Comparison of ENCODE assay signal across 12 cellular contexts in genomic region chr22:36236338-36237319, GRCh38. TPM values are rescaled to one million over a fixed set of nuclear protein-coding genes. Genes with fewer than 3 reads are reported as not detected.
DNase-seq lines count a peak whose midpoint lies in the region; ATAC-seq, FAIRE-seq and TF ChIP-seq lines count a peak whose summit lies in the region.
"Had no signal": no experiment of that assay in that cellular context is flagged by ENCODE, and none has a peak within 500 bp of the region (broad histone marks: within the 10 kb centered on the region; RNA-seq: fewer than 3 reads in every experiment).

No MANE protein-coding gene starts in this region.

- H3K4me3 Mint-ChIP-seq in activated naive CD4-positive, alpha-beta T cell treated with anti-CD3 and anti-CD28 coated beads, Interleukin-2, amount 50 U/mL, for 24 hours, result peak overlapping the region; percentile 97
- H3K4me3 Mint-ChIP-seq in mesothelial cell of epicardium, result peak overlapping the region; percentile 94

- H3K36me3 Mint-ChIP-seq in activated naive CD4-positive, alpha-beta T cell treated with anti-CD3 and anti-CD28 coated beads, Interleukin-2, amount 50 U/mL, for 24 hours, result peaks cover 34% of the 10 kb centered on the region
- peaks cover 25% of the 10 kb centered on the region for H3K36me3 Mint-ChIP-seq in mesothelial cell of epicardium

- FAIRE-seq in GM12878 (lab: Jason Lieb, UNC), result no peak
- FAIRE-seq: GM18507 had no signal

- TF ChIP-seq CTCF in GM12878 (IDR thresholded peaks at IDR 0.05 in 2 of 3, conservative IDR thresholded peaks at IDR 0.05 in 1 of 3; ENCODE audit: control insufficient read depth in 2 of 3, extremely low read depth in 1 of 3, insufficient read depth in 1 of 3, low read depth in 3 of 3, low read length in 3 of 3) (no peak), mesothelial cell of epicardium (IDR thresholded peaks at IDR 0.05; ENCODE audit: unreplicated experiment) (no peak), upper lobe of right lung (IDR thresholded peaks at IDR 0.05) (no peak), tibial artery (IDR thresholded peaks at IDR 0.05) (no peak)

- H3K27me3 ChIP-seq in GM12878 (replicated peaks in 1 of 2; ENCODE audit: control insufficient read depth in 2 of 2, insufficient read depth in 2 of 2, low read length in 1 of 2), result no peaks in the 10 kb centered on the region
- H3K27me3 ChIP-seq in upper lobe of right lung, result no peaks in the 10 kb centered on the region
- no peaks in the 10 kb centered on the region for H3K27me3 ChIP-seq in tibial artery

- H3K27ac ChIP-seq in GM12878 (ENCODE audit: control insufficient read depth, insufficient read depth) (no peak overlapping the region), upper lobe of right lung (peak overlapping the region; percentile 90), tibial artery (peak overlapping the region in 1 of 2 donors; percentile 87)
- H3K27ac ChIP-seq: HL-60 had no signal

- H3K9ac ChIP-seq in GM12878 (ENCODE audit: control insufficient read depth, insufficient read depth, low read length), result peak overlapping the region; percentile 65

- peak overlapping the region; percentile 91 for H3K27ac Mint-ChIP-seq in activated naive CD4-positive, alpha-beta T cell treated with anti-CD3 and anti-CD28 coated beads, Interleukin-2, amount 50 U/mL, for 24 hours
- H3K27ac Mint-ChIP-seq in mesothelial cell of epicardium, result peak overlapping the region; percentile 41

- ATAC-seq in GM12878 (no peak), upper lobe of right lung (no peak)

- H3K4me1 ChIP-seq in GM12878 (ENCODE audit: control insufficient read depth, insufficient read depth, low read length) (peaks cover 31% of the 10 kb centered on the region), upper lobe of right lung (peaks cover 48% of the 10 kb centered on the region), tibial artery (peaks cover 0 to 47% (median 27%) of the 10 kb centered on the region in 4 donors)

- H3K36me3 ChIP-seq in GM12878 (ENCODE audit: control insufficient read depth in 2 of 2, insufficient read depth in 2 of 2, low read length in 1 of 2) (peaks cover 3 to 19% of the 10 kb centered on the region in 2 experiments; a peak in 3 of 4 replicates), upper lobe of right lung (peaks cover 22% of the 10 kb centered on the region), tibial artery (peaks cover 13 to 36% (median 22%) of the 10 kb centered on the region in 3 donors)

- RAD21 ChIA-PET in GM12878 (lab: Charles Lee; ENCODE audit: unreplicated experiment), result interaction anchor here (0.6 to 4.7 kb wide), 5 partner anchors 13 to 76 kb away, joined by 3 to 100 read pairs (median 3); partner anchors contain the start of genes APOL1 and APOL3

- no peak for DNase-seq in activated naive CD4-positive, alpha-beta T cell treated with anti-CD3 and anti-CD28 coated beads, Interleukin-2, amount 50 U/mL, for 16 hours
- no peak for DNase-seq in GM12878 (ENCODE audit: low read depth, low spot score)
- no peak for DNase-seq in mesothelial cell of epicardium (ENCODE audit: low spot score in 2 of 2, unreplicated experiment in 2 of 2)
- no peak for DNase-seq in upper lobe of right lung
- DNase-seq in tibial artery, result no peak
- no peak for DNase-seq in A172 (ENCODE audit: low spot score)
- no peak for DNase-seq in CD1c-positive myeloid dendritic cell (ENCODE audit: extremely low spot score)
- DNase-seq: GOT3, NCI-H2081 had no signal

- peak overlapping the region; percentile 88 for H3K4me2 ChIP-seq in GM12878 (ENCODE audit: control insufficient read depth, insufficient read depth)

- CTCF ChIA-PET in GM12878 (lab: Yijun Ruan, JAX), result interaction anchor here (0.6 to 8.0 kb wide), 11 partner anchors 9 to 250 kb away, joined by 3 to 153 read pairs (median 6); partner anchors contain the start of gene APOL1

- H3K79me2 ChIP-seq in GM12878 (ENCODE audit: control insufficient read depth, insufficient read depth, low read length), result peaks cover 43% of the 10 kb centered on the region

- no peaks in the 10 kb centered on the region; the same call in 2 of the 3 replicates for H3K9me3 ChIP-seq in GM12878 (replicated peaks; ENCODE audit: control insufficient read depth, insufficient read depth, low read length)
- no peaks in the 10 kb centered on the region for H3K9me3 ChIP-seq in upper lobe of right lung
- no peaks in the 10 kb centered on the region for H3K9me3 ChIP-seq in tibial artery

- intact Hi-C loops in GM12878 (cut with micrococcal nuclease; ENCODE audit: unreplicated experiment), result loop anchor here (5.0 kb wide), 1 partner anchor 41 kb away; no protein-coding TSS in a partner anchor
- intact Hi-C loops in upper lobe of right lung (cut with DNase I), result no loop called here
- intact Hi-C loops in tibial artery (cut with DNase I; ENCODE audit: low total_unique reads), result no loop called here

- no peak for TF ChIP-seq EP300 in GM12878 (IDR thresholded peaks at IDR 0.05; ENCODE audit: borderline replicate concordance in 1 of 2, control insufficient read depth in 1 of 2, low read depth in 2 of 2, low read length in 2 of 2)

- no TSS peak for BruUV-seq in GM12878 (replicated peaks; lab: Mats Ljungman, UMichigan)

- TF ChIP-seq POLR2A in GM12878 (IDR thresholded peaks at IDR 0.05; ENCODE audit: low read depth, low read length), result no peak

- 93% methylated on average over 14 of the region's 14 CpGs for WGBS in GM12878 (ENCODE audit: insufficient coverage, insufficient replicate concordance, low lambda C conversion rate, missing lambda C conversion rate)

- in situ Hi-C loops in GM12878 (cut with MboI), result no loop called here

- H3K4me3 ChIP-seq in GM12878 (peak overlapping the region; percentile 96; the same call in 1 of the 2 replicates), upper lobe of right lung (peak overlapping the region; percentile 69), tibial artery (peak overlapping the region in 1 of 2 donors; percentile 60)

- no peaks in the 10 kb centered on the region for H3K27me3 Mint-ChIP-seq in activated naive CD4-positive, alpha-beta T cell treated with anti-CD3 and anti-CD28 coated beads, Interleukin-2, amount 50 U/mL, for 24 hours
- no peaks in the 10 kb centered on the region for H3K27me3 Mint-ChIP-seq in mesothelial cell of epicardium (ENCODE audit: low read depth)

- POLR2A ChIA-PET in GM12878 (lab: Charles Lee), result interaction anchor here (0.6 to 7.7 kb wide), 3 partner anchors 9 to 28 kb away, joined by 3 to 99 read pairs (median 3); partner anchors contain the start of gene APOL1

- no peaks in the 10 kb centered on the region for H4K20me1 ChIP-seq in GM12878 (ENCODE audit: control insufficient read depth, insufficient read depth)

- peaks cover 58% of the 10 kb centered on the region for H3K4me1 Mint-ChIP-seq in activated naive CD4-positive, alpha-beta T cell treated with anti-CD3 and anti-CD28 coated beads, Interleukin-2, amount 50 U/mL, for 24 hours
- H3K4me1 Mint-ChIP-seq in mesothelial cell of epicardium, result peaks cover 64% of the 10 kb centered on the region

- H2AFZ ChIP-seq in GM12878 (ENCODE audit: control insufficient read depth, low read depth, low read length), result no peak overlapping the region

- no peaks in the 10 kb centered on the region for H3K9me3 Mint-ChIP-seq in activated naive CD4-positive, alpha-beta T cell treated with anti-CD3 and anti-CD28 coated beads, Interleukin-2, amount 50 U/mL, for 24 hours
- peaks cover 10% of the 10 kb centered on the region for H3K9me3 Mint-ChIP-seq in mesothelial cell of epicardium

- TF ChIP-seq RAD21 in GM12878 (IDR thresholded peaks at IDR 0.05; ENCODE audit: insufficient read depth, low read depth, low read length), result no peak

- SMC1A ChIA-PET in GM12878 (lab: Charles Lee; ENCODE audit: uncharacterized antibody, unreplicated experiment), result interaction anchor here (0.6 to 9.5 kb wide), 12 partner anchors 7 to 42 kb away, joined by 3 to 165 read pairs (median 7); partner anchors contain the start of gene APOL1

RNA-seq across cellular contexts. Expression of gene APOL2, which starts 2.7 kb away (rescaled TPM):
- 49.8 and 51.5 TPM in 2 replicates for total RNA-seq in GM12878 (2013; cell fraction: nucleolus; rRNA removed)
- total RNA-seq in GM12878 (2014; rRNA removed), result 25.1 and 26.6 TPM in 2 replicates
- total RNA-seq in GM12878 (2014; rRNA removed; fragmentation: Illumina TruSeq; extraction: Trizol), result 27.0 and 27.3 TPM in 2 replicates
- total RNA-seq in GM12878 (2021), result 29.0 and 32.9 TPM in 2 replicates
- 33.3 TPM for polyA plus RNA-seq in GM12878 (2011; ENCODE audit: low read depth)
- 32.6 and 39.9 TPM in 2 replicates for polyA plus RNA-seq in GM12878 (2011; rRNA removed)
- polyA plus RNA-seq in GM12878 (2011; cell fraction: cytosol; rRNA removed), result 46.3 and 57.5 TPM in 2 replicates
- polyA plus RNA-seq in GM12878 (2011; cell fraction: nucleus; rRNA removed), result 60.3 and 68.3 TPM in 2 replicates
- 50.1 and 55.3 TPM in 2 replicates for polyA plus RNA-seq in GM12878 (2012)
- 22.3 and 24.9 TPM in 2 replicates for polyA plus RNA-seq in GM12878 (2014; fragmentation: Illumina TruSeq; extraction: Trizol)
- 10 to 100 TPM in 1 of 2 experiments, 1 to 10 TPM in 1; 4.4 to 14.7 TPM for polyA plus RNA-seq in GM12878 (2014; fragmentation: Nextera tagmentation; extraction: Ambion mirVana)
- 26.9 and 27.4 TPM in 2 replicates for polyA plus RNA-seq in GM12878 (2014; rRNA removed)
- 10 to 100 TPM; 12.3 to 13.7 TPM for polyA plus RNA-seq in GM12878 (2016; fragmentation: Nextera tagmentation; extraction: Ambion mirVana)
- polyA minus RNA-seq in GM12878 (2011; rRNA and poly(A)+ RNA removed), result 65.0 and 103 TPM in 2 replicates
- polyA minus RNA-seq in GM12878 (2011; cell fraction: cytosol; rRNA and poly(A)+ RNA removed), result 17.5 and 18.0 TPM in 2 replicates
- 14.6 and 21.5 TPM in 2 replicates for polyA minus RNA-seq in GM12878 (2011; cell fraction: nucleus; rRNA and poly(A)+ RNA removed)
- 55.5 to 59.4 TPM (median 56.1 TPM) in 3 replicates for total RNA-seq in mesothelial cell of epicardium
- total RNA-seq in upper lobe of right lung, result 51.6 TPM
- total RNA-seq in A172 (2014; rRNA removed; shearing (Covaris generic)), result 43.7 and 46.9 TPM in 2 replicates

RNA-seq across cellular contexts. Expression of gene APOL1, which starts 16.3 kb away (rescaled TPM):
- total RNA-seq in GM12878 (2013; cell fraction: nucleolus; rRNA removed), result 27.2 and 29.3 TPM in 2 replicates
- 13.7 and 14.4 TPM in 2 replicates for total RNA-seq in GM12878 (2014; rRNA removed)
- 12.6 and 13.1 TPM in 2 replicates for total RNA-seq in GM12878 (2014; rRNA removed; fragmentation: Illumina TruSeq; extraction: Trizol)
- total RNA-seq in GM12878 (2021), result 27.4 and 28.6 TPM in 2 replicates
- polyA plus RNA-seq in GM12878 (2011; ENCODE audit: low read depth), result 63.5 TPM
- polyA plus RNA-seq in GM12878 (2011; rRNA removed), result 27.2 and 42.0 TPM in 2 replicates
- 38.4 and 39.9 TPM in 2 replicates for polyA plus RNA-seq in GM12878 (2011; cell fraction: cytosol; rRNA removed)
- 65.7 and 104 TPM in 2 replicates for polyA plus RNA-seq in GM12878 (2011; cell fraction: nucleus; rRNA removed)
- polyA plus RNA-seq in GM12878 (2012), result 68.7 and 73.3 TPM in 2 replicates
- polyA plus RNA-seq in GM12878 (2014; fragmentation: Illumina TruSeq; extraction: Trizol), result 20.6 and 25.3 TPM in 2 replicates
- polyA plus RNA-seq in GM12878 (2014; fragmentation: Nextera tagmentation; extraction: Ambion mirVana), result 10 to 100 TPM in 1 of 2 experiments, 1 to 10 TPM in 1; 9.0 to 10.7 TPM
- polyA plus RNA-seq in GM12878 (2014; rRNA removed), result 18.3 and 18.7 TPM in 2 replicates
- 10 to 100 TPM; 17.2 to 18.0 TPM for polyA plus RNA-seq in GM12878 (2016; fragmentation: Nextera tagmentation; extraction: Ambion mirVana)
- 33.8 and 34.1 TPM in 2 replicates for polyA minus RNA-seq in GM12878 (2011; rRNA and poly(A)+ RNA removed)
- polyA minus RNA-seq in GM12878 (2011; cell fraction: cytosol; rRNA and poly(A)+ RNA removed), result 11.8 and 16.4 TPM in 2 replicates
- polyA minus RNA-seq in GM12878 (2011; cell fraction: nucleus; rRNA and poly(A)+ RNA removed), result 15.2 and 21.3 TPM in 2 replicates
- total RNA-seq in mesothelial cell of epicardium, result 1.7 to 1.9 TPM (median 1.7 TPM) in 3 replicates
- 92.8 TPM for total RNA-seq in upper lobe of right lung
- total RNA-seq in A172 (2014; rRNA removed; shearing (Covaris generic)), result 10.7 and 12.1 TPM in 2 replicates

RNA-seq across cellular contexts. Expression of gene APOL4, which starts 35.0 kb away (rescaled TPM):
- total RNA-seq in GM12878 (2013; cell fraction: nucleolus; rRNA removed), result not detected in 2 replicates
- total RNA-seq in GM12878 (2014; rRNA removed) (not detected in 2 replicates), GM12878 (2014; rRNA removed; fragmentation: Illumina TruSeq; extraction: Trizol) (not detected in 2 replicates), GM12878 (2021) (0.13 TPM in 1 of 2 replicates, not detected in the other), mesothelial cell of epicardium (15.0 to 16.4 TPM (median 15.9 TPM) in 3 replicates), upper lobe of right lung (14.3 TPM)
- 0.09 TPM for polyA plus RNA-seq in GM12878 (2011; ENCODE audit: low read depth)
- polyA plus RNA-seq in GM12878 (2011; rRNA removed) (not detected in 2 replicates), GM12878 (2014; fragmentation: Illumina TruSeq; extraction: Trizol) (0.13 and 0.24 TPM in 2 replicates), GM12878 (2014; fragmentation: Nextera tagmentation; extraction: Ambion mirVana) (not detected), GM12878 (2014; rRNA removed) (0.03 and 0.22 TPM in 2 replicates), GM12878 (2016; fragmentation: Nextera tagmentation; extraction: Ambion mirVana) (under 1 TPM in 1 of 2 experiments, not detected in 1; 0.19 TPM)
- polyA plus RNA-seq in GM12878 (2011; cell fraction: cytosol; rRNA removed), result not detected in 2 replicates
- polyA plus RNA-seq in GM12878 (2011; cell fraction: nucleus; rRNA removed), result 0.04 and 0.09 TPM in 2 replicates
- polyA plus RNA-seq in GM12878 (2012), result 0.13 TPM in 1 of 2 replicates, not detected in the other
- polyA minus RNA-seq in GM12878 (2011; rRNA and poly(A)+ RNA removed), result 0.26 TPM in 1 of 2 replicates, not detected in the other
- not detected in 2 replicates for polyA minus RNA-seq in GM12878 (2011; cell fraction: cytosol; rRNA and poly(A)+ RNA removed)
- not detected in 2 replicates for polyA minus RNA-seq in GM12878 (2011; cell fraction: nucleus; rRNA and poly(A)+ RNA removed)
- 0.74 TPM in 1 of 2 replicates, not detected in the other for total RNA-seq in A172 (2014; rRNA removed; shearing (Covaris generic))
